ENCODE assay signal across 17 cellular contexts in genomic region chr4:4408132-4408523, GRCh38. TPM values are rescaled to one million over a fixed set of nuclear protein-coding genes. Genes with fewer than 3 reads are reported as not detected.
"Had no signal": no experiment of that assay in that cellular context is flagged by ENCODE, and none has a peak within 500 bp of the region (broad histone marks: within the 10 kb centered on the region; RNA-seq: fewer than 3 reads in every experiment).

No MANE protein-coding gene starts in this region.

- DNase-seq: colonic mucosa; dermis blood vessel endothelial cell; erythroblast; heart right ventricle; hypothalamus; naive thymus-derived CD4-positive, alpha-beta T cell; nephron progenitor cell; ovary; small intestine; stimulated activated CD4-positive, alpha-beta T cell treated with anti-CD3 and anti-CD28 coated beads, Interleukin-12 subunit alpha, Interleukin-12 subunit beta, amount 100 ng/mL, for 4 hours; stimulated activated naive CD4-positive, alpha-beta T cell; thyroid gland; uterus had no signal

- H3K4me1 ChIP-seq: colonic mucosa, heart right ventricle, right atrium auricular region, thyroid gland, uterus had no signal

- H3K9me3 Mint-ChIP-seq: naive thymus-derived CD4-positive, alpha-beta T cell; nephron progenitor cell; type B pancreatic cell had no signal

- H3K27me3 Mint-ChIP-seq: type B pancreatic cell had no signal

- H3K27me3 ChIP-seq: colonic mucosa, neutrophil, ovary, right atrium auricular region, thyroid gland, uterus had no signal

- H3K9me3 ChIP-seq: colonic mucosa, heart right ventricle, neutrophil, ovary, right atrium auricular region, thyroid gland, uterus had no signal

- H3K4me3 ChIP-seq: colonic mucosa, heart right ventricle, ovary, right atrium auricular region, thyroid gland, uterus had no signal

- H3K4me1 Mint-ChIP-seq: naive thymus-derived CD4-positive, alpha-beta T cell had no signal

- H3K4me3 Mint-ChIP-seq: naive thymus-derived CD4-positive, alpha-beta T cell; nephron progenitor cell; type B pancreatic cell had no signal

- H3K27ac ChIP-seq: colonic mucosa, heart right ventricle, neutrophil, ovary, right atrium auricular region, thyroid gland, uterus had no signal

- ATAC-seq: heart right ventricle; naive thymus-derived CD4-positive, alpha-beta T cell had no signal

- H3K27ac Mint-ChIP-seq: naive thymus-derived CD4-positive, alpha-beta T cell; nephron progenitor cell; type B pancreatic cell had no signal

RNA-seq across cellular contexts. Expression of gene NSG1, which starts 21.2 kb away (rescaled TPM):
- total RNA-seq: dermis blood vessel endothelial cell, glomerular endothelial cell had no signal
